ENCODE assay signal across 9 cellular contexts in genomic region chr3:50264389-50264963, GRCh38. TPM values are rescaled to one million over a fixed set of nuclear protein-coding genes. Genes with fewer than 3 reads are reported as not detected.
DNase-seq lines count a peak whose midpoint lies in the region; ATAC-seq and TF ChIP-seq lines count a peak whose summit lies in the region.
"Had no signal": no experiment of that assay in that cellular context is flagged by ENCODE, and none has a peak within 500 bp of the region (broad histone marks: within the 10 kb centered on the region; RNA-seq: fewer than 3 reads in every experiment).

No MANE protein-coding gene starts in this region.

- H3K27ac ChIP-seq in BLaER1 (no peak overlapping the region), PC-9 (peak overlapping the region; percentile 86)

- H3K9me3 ChIP-seq in BLaER1 (no peaks in the 10 kb centered on the region), PC-9 (ENCODE audit: insufficient read depth, low read depth) (no peaks in the 10 kb centered on the region)

- H3F3A ChIP-seq in PC-9 (ENCODE audit: insufficient read depth, low read depth): peaks cover 33% of the 10 kb centered on the region; the same call in 1 of the 2 replicates

- H3K27me3 Mint-ChIP-seq in nephron (ENCODE audit: low read depth): no peaks in the 10 kb centered on the region

- H3K4me2 ChIP-seq in BLaER1: peak overlapping the region; percentile 14; the same call in 1 of the 2 replicates
- H3K4me2 ChIP-seq in PC-9: peak overlapping the region; percentile 59

- H3K79me2 ChIP-seq in PC-9 (ENCODE audit: low read depth): no peaks in the 10 kb centered on the region

- no peak overlapping the region for H2AFZ ChIP-seq in PC-9

- no peak for TF ChIP-seq CTCF in PC-9 (conservative IDR thresholded peaks at IDR 0.05)
- no peak for TF ChIP-seq CTCF in nephron (IDR thresholded peaks at IDR 0.05; ENCODE audit: unreplicated experiment in 3 of 3)

- peaks cover 7% of the 10 kb centered on the region; the same call in 1 of the 2 replicates for H3K36me3 ChIP-seq in BLaER1
- no peaks in the 10 kb centered on the region for H3K36me3 ChIP-seq in PC-9 (ENCODE audit: low read depth)

- H3K4me3 ChIP-seq in BLaER1: no peak overlapping the region
- H3K4me3 ChIP-seq in PC-9: no peak overlapping the region; the same call in 1 of the 2 replicates

- intact Hi-C loops in PC-9 (cut with micrococcal nuclease; ENCODE audit: unreplicated experiment): loop anchor here (2.0 to 5.0 kb wide), 5 partner anchors 28 to 340 kb away; partner anchors contain the start of genes GNAI2, HYAL3 and NAA80

- CTCF ChIA-PET in PC-9 (lab: Charles Lee): interaction anchor here (0.6 to 1.2 kb wide), 8 partner anchors 11 to 101 kb away, joined by 3 to 10 read pairs (median 5); partner anchors contain the start of gene IFRD2

- H3K9me2 ChIP-seq in PC-9 (ENCODE audit: insufficient read depth): no peaks in the 10 kb centered on the region

- ATAC-seq in HG02571 (IDR thresholded peaks at IDR 0.05; ENCODE audit: unreplicated experiment): no peak

- peak overlapping the region; percentile 61 to 74 (median 62) for H3K4me3 Mint-ChIP-seq in nephron
- H3K4me3 Mint-ChIP-seq: activated naive CD8-positive, alpha-beta T cell had no signal

- DNase-seq in PC-9 (peak; percentile 87 to 92), fibroblast of gingiva (ENCODE audit: low read depth) (peak; percentile 90), SIG-M5 treated with dmso at 0.1 percent for 504 hours (lab: John Stamatoyannopoulos, UW; ENCODE audit: unreplicated experiment) (no peak), NCI-H2029 treated with DMSO at 0.1 percent for 48 hours (lab: John Stamatoyannopoulos, UW) (no peak)
- no peak for DNase-seq in activated CD4-positive, alpha-beta T cell treated with anti-CD3 and anti-CD28 coated beads, Interleukin-2, amount 50 U/mL, for 48 hours

- H3K27ac Mint-ChIP-seq in nephron: peak overlapping the region; percentile 97 to 99 (median 99)
- H3K27ac Mint-ChIP-seq: activated naive CD8-positive, alpha-beta T cell had no signal

- H4K20me1 ChIP-seq in BLaER1: 0 out of 2 replicates have a peak, but pooled peaks cover 2% of the 10 kb centered on the region
- H4K20me1 ChIP-seq in PC-9 (ENCODE audit: insufficient read depth): no peaks in the 10 kb centered on the region

- BruUV-seq in PC-9 (replicated peaks; lab: Mats Ljungman, UMichigan): no TSS peak

- H3K9ac ChIP-seq in BLaER1: no peak overlapping the region

- H3K27me3 ChIP-seq in BLaER1: peaks cover 36% of the 10 kb centered on the region
- H3K27me3 ChIP-seq in PC-9 (ENCODE audit: insufficient read depth, low read depth): no peaks in the 10 kb centered on the region

- H3K36me3 Mint-ChIP-seq in nephron (ENCODE audit: low read depth): no peaks in the 10 kb centered on the region
- H3K36me3 Mint-ChIP-seq: activated naive CD8-positive, alpha-beta T cell had no signal

- H3K4me1 Mint-ChIP-seq in nephron: peaks cover 69% of the 10 kb centered on the region

- POLR2A ChIA-PET in PC-9 (lab: Charles Lee; ENCODE audit: unreplicated experiment): interaction anchor here (0.6 to 1.2 kb wide), 8 partner anchors 18 to 347 kb away, joined by 3 to 9 read pairs (median 6); partner anchors contain the start of genes CISH, HYAL3, IFRD2 and MON1A

- no peaks in the 10 kb centered on the region for H3K9me3 Mint-ChIP-seq in nephron

- H3K4me1 ChIP-seq in BLaER1 (peaks cover 80% of the 10 kb centered on the region), PC-9 (replicated peaks; ENCODE audit: insufficient read depth) (peaks cover 46% of the 10 kb centered on the region)

RNA-seq across cellular contexts. Expression of gene SEMA3B, which starts 4.5 kb away (rescaled TPM):
- total RNA-seq in PC-9 (2021): 52.4 and 92.6 TPM in 2 replicates

RNA-seq across cellular contexts. Expression of gene LSMEM2, which starts 14.4 kb away (rescaled TPM):
- total RNA-seq in PC-9 (2021): 0.35 and 0.55 TPM in 2 replicates

RNA-seq across cellular contexts. Expression of gene IFRD2, which starts 27.8 kb away (rescaled TPM):
- 93.1 and 118 TPM in 2 replicates for total RNA-seq in PC-9 (2021)

RNA-seq across cellular contexts. Expression of gene GNAI2, which starts 28.5 kb away (rescaled TPM):
- 156 and 201 TPM in 2 replicates for total RNA-seq in PC-9 (2021)

RNA-seq across cellular contexts. Expression of gene HYAL3, which starts 34.7 kb away (rescaled TPM):
- total RNA-seq in PC-9 (2021): 10.2 and 12.2 TPM in 2 replicates

Comparison
In these comparisons a context has a peak if more than half of its experiments do, and no peak if none do; other contexts are left out.
1. DNase-seq: peak in PC-9 (2 of 2) and fibroblast of gingiva (single experiment); none in activated CD4-positive, alpha-beta T cell treated with anti-CD3 and anti-CD28 coated beads, Interleukin-2, amount 50 U/mL, for 48 hours (0 of 2), SIG-M5 treated with dmso at 0.1 percent for 504 hours (single experiment) and NCI-H2029 treated with DMSO at 0.1 percent for 48 hours (single experiment).